In genomic region chr1:62435231-62436038, GRCh38 we compare ENCODE assay signal across 7 cellular contexts. TPM values are rescaled to one million over a fixed set of nuclear protein-coding genes. Genes with fewer than 3 reads are reported as not detected.
A peak's percentile ranks its signal among the peaks of the same experiment; 100 is the strongest.
DNase-seq lines count a peak whose midpoint lies in the region; ATAC-seq lines count a peak whose summit lies in the region.

No MANE protein-coding gene starts in this region.

- H3K79me1 ChIP-seq in mesenchymal stem cell (replicated peaks; ENCODE audit: low read length, poor library complexity, severe bottlenecking): no peaks in the 10 kb centered on the region

- H3K36me3 Mint-ChIP-seq in central memory CD8-positive, alpha-beta T cell (ENCODE audit: insufficient read depth): peaks cover 17% of the 10 kb centered on the region

- no peak overlapping the region for H2BK12ac ChIP-seq in mesenchymal stem cell (ENCODE audit: low read length in 2 of 2)

- H3K9me3 ChIP-seq in mesenchymal stem cell (ENCODE audit: control insufficient read depth, low read length): no peaks in the 10 kb centered on the region

- H2BK15ac ChIP-seq in mesenchymal stem cell (ENCODE audit: low read depth, poor library complexity, severe bottlenecking): no peak overlapping the region

- peak overlapping the region; percentile 58 for H3K4me2 ChIP-seq in mesenchymal stem cell (ENCODE audit: low read length, poor library complexity, severe bottlenecking)

- WGBS in mesenchymal stem cell: 55% methylated on average over 31 of the region's 31 CpGs
- WGBS in urinary bladder: 50% methylated on average over 31 of the region's 31 CpGs

- H3K9me3 Mint-ChIP-seq in central memory CD8-positive, alpha-beta T cell: peaks cover 5% of the 10 kb centered on the region

- H3K4me3 ChIP-seq in mesenchymal stem cell (ENCODE audit: insufficient read depth in 1 of 2, low read depth in 1 of 2, low read length in 2 of 2): peak overlapping the region; percentile 61 to 89
- peak overlapping the region; percentile 52 for H3K4me3 ChIP-seq in urinary bladder (ENCODE audit: low read depth, low read length)

- peak overlapping the region; percentile 98 for H3K9ac ChIP-seq in mesenchymal stem cell (ENCODE audit: low read length)

- peak overlapping the region; percentile 93 for H4K91ac ChIP-seq in mesenchymal stem cell (ENCODE audit: low read length)

- H3K4me1 ChIP-seq in mesenchymal stem cell (ENCODE audit: control insufficient read depth, insufficient read depth, low read depth, low read length): peaks cover 3% of the 10 kb centered on the region
- no peaks in the 10 kb centered on the region for H3K4me1 ChIP-seq in urinary bladder (ENCODE audit: insufficient read depth)

- H2AK5ac ChIP-seq in mesenchymal stem cell (ENCODE audit: low read length, severe bottlenecking): peak overlapping the region; percentile 18

- peaks cover 29% of the 10 kb centered on the region for H3K4me1 Mint-ChIP-seq in central memory CD8-positive, alpha-beta T cell

- H4K8ac ChIP-seq in mesenchymal stem cell (ENCODE audit: low read length): peak overlapping the region; percentile 99

- H2BK120ac ChIP-seq in mesenchymal stem cell (ENCODE audit: low read depth, low read length): peak overlapping the region; percentile 85

- peak; percentile 11 for ATAC-seq in GM19025 (IDR thresholded peaks at IDR 0.05; ENCODE audit: low read depth, unreplicated experiment)
- no peak for ATAC-seq in central memory CD8-positive, alpha-beta T cell (replicated peaks; ENCODE audit: extremely low read depth, poor library complexity, severe bottlenecking)

- peaks cover 0 to 6% of the 10 kb centered on the region in 2 experiments for H3K27me3 ChIP-seq in mesenchymal stem cell (ENCODE audit: control insufficient read depth in 1 of 2, insufficient read depth in 1 of 2, low read length in 2 of 2)

- H3K14ac ChIP-seq in mesenchymal stem cell (ENCODE audit: low read length in 2 of 2): peak overlapping the region in 1 of 2 experiments; percentile 46

- H3K36me3 ChIP-seq in mesenchymal stem cell (ENCODE audit: control insufficient read depth in 1 of 2, insufficient read depth in 2 of 2, low read depth in 1 of 2, low read length in 2 of 2) (peaks cover 0 to 4% of the 10 kb centered on the region in 2 experiments), urinary bladder (ENCODE audit: insufficient read depth) (no peaks in the 10 kb centered on the region)

- peak overlapping the region; percentile 73 for H2AFZ ChIP-seq in mesenchymal stem cell (ENCODE audit: low read depth, low read length)

- peak overlapping the region; percentile 87 for H2BK5ac ChIP-seq in mesenchymal stem cell (ENCODE audit: low read depth, low read length, poor library complexity, severe bottlenecking)

- H3K23ac ChIP-seq in mesenchymal stem cell (ENCODE audit: low read length in 2 of 2): peak overlapping the region; percentile 66 to 72

- H3K4ac ChIP-seq in mesenchymal stem cell (ENCODE audit: low read depth in 1 of 2, low read length in 2 of 2): peak overlapping the region; percentile 64 to 86

- peak overlapping the region; percentile 97 for H3K27ac Mint-ChIP-seq in central memory CD8-positive, alpha-beta T cell (ENCODE audit: low read depth)

- peak overlapping the region; percentile 97 for H3K27ac ChIP-seq in mesenchymal stem cell (ENCODE audit: low read length, poor library complexity, severe bottlenecking)
- peak overlapping the region; percentile 90 for H3K27ac ChIP-seq in urinary bladder (ENCODE audit: low read depth)

- no peaks in the 10 kb centered on the region for H3K27me3 Mint-ChIP-seq in central memory CD8-positive, alpha-beta T cell

- peak overlapping the region; percentile 95 to 99 for H3K18ac ChIP-seq in mesenchymal stem cell (ENCODE audit: low read depth in 1 of 2, low read length in 2 of 2)

- DNase-seq in NCI-H146 treated with DMSO at 0.1 percent for 48 hours (lab: John Stamatoyannopoulos, UW; ENCODE audit: unreplicated experiment) (peak; percentile 84), mesenchymal stem cell (no peak), middle frontal gyrus (ENCODE audit: extremely low spot score, low spot score) (no peak), NCI-H1417 treated with DMSO at 0.1 percent for 48 hours (lab: John Stamatoyannopoulos, UW) (no peak)
- no peak for DNase-seq in central memory CD8-positive, alpha-beta T cell (ENCODE audit: low spot score in 2 of 2)

- H3K4me3 Mint-ChIP-seq in central memory CD8-positive, alpha-beta T cell: peak overlapping the region; percentile 93

RNA-seq across cellular contexts. Expression of gene USP1, which starts 1.4 kb away (rescaled TPM):
- 12.2 TPM for polyA plus RNA-seq in mesenchymal stem cell (2013, experiment 1 of 2)
- 12.7 TPM for polyA plus RNA-seq in mesenchymal stem cell (2013, experiment 2 of 2)
- 82.4 TPM for total RNA-seq in urinary bladder
- 19.6 TPM for polyA plus RNA-seq in urinary bladder
